ENCODE assay signal across 17 cellular contexts in genomic region chr10:24681476-24682088, GRCh38. TPM values are rescaled to one million over a fixed set of nuclear protein-coding genes. Genes with fewer than 3 reads are reported as not detected.
DNase-seq lines count a peak whose midpoint lies in the region; ATAC-seq, FAIRE-seq and TF ChIP-seq lines count a peak whose summit lies in the region.
"Had no signal": no experiment of that assay in that cellular context is flagged by ENCODE, and none has a peak within 500 bp of the region (broad histone marks: within the 10 kb centered on the region; RNA-seq: fewer than 3 reads in every experiment).

No MANE protein-coding gene starts in this region.

- H3K9me3 ChIP-seq in HepG2 (ENCODE audit: low read length) (no peaks in the 10 kb centered on the region), right lobe of liver (no peaks in the 10 kb centered on the region), RWPE2 (ENCODE audit: severe bottlenecking) (no peaks in the 10 kb centered on the region), upper lobe of right lung (no peaks in the 10 kb centered on the region)
- H3K9me3 ChIP-seq: esophagus squamous epithelium, Peyer's patch, stomach had no signal

- peak overlapping the region; percentile 59 for H3K4me2 ChIP-seq in HepG2 (ENCODE audit: low read depth, low read length)

- H3K4me1 ChIP-seq in HepG2 (ENCODE audit: insufficient read depth, low read length) (peaks cover 22% of the 10 kb centered on the region), right lobe of liver (peaks cover 0 to 12% (median 2%) of the 10 kb centered on the region in 4 donors), RWPE2 (ENCODE audit: insufficient read depth, poor library complexity, severe bottlenecking) (peaks cover 17% of the 10 kb centered on the region), upper lobe of right lung (peaks cover 19% of the 10 kb centered on the region)

- peak; percentile 61 for ATAC-seq in HepG2
- ATAC-seq in right lobe of liver: no peak
- no peak for ATAC-seq in RWPE2 (ENCODE audit: low read depth)
- peak; percentile 60 for ATAC-seq in esophagus mucosa
- no peak for ATAC-seq in upper lobe of right lung

- H3K36me3 ChIP-seq in HepG2 (replicated peaks in 1 of 2; ENCODE audit: control insufficient read depth in 1 of 2, insufficient read depth in 2 of 2, low read length in 2 of 2) (no peaks in the 10 kb centered on the region; a peak in 1 of 5 replicates), right lobe of liver (no peaks in the 10 kb centered on the region), RWPE2 (ENCODE audit: low read depth) (no peaks in the 10 kb centered on the region), upper lobe of right lung (no peaks in the 10 kb centered on the region)
- H3K36me3 ChIP-seq: esophagus squamous epithelium, Peyer's patch, stomach had no signal

- H2AFZ ChIP-seq in HepG2 (ENCODE audit: low read length): no peak overlapping the region

- intact Hi-C loops in HepG2 (cut with micrococcal nuclease; ENCODE audit: unreplicated experiment) (loop anchor here (1.0 kb wide), 1 partner anchor 40 kb away; no protein-coding TSS in a partner anchor), right lobe of liver (cut with DNase I) (no loop called here), upper lobe of right lung (cut with DNase I) (no loop called here)

- 44% methylated on average over 6 of the region's 6 CpGs for WGBS in HepG2 (ENCODE audit: low lambda C conversion rate)
- WGBS in right lobe of liver (ENCODE audit: insufficient coverage, low coverage, low lambda C conversion rate, missing lambda C conversion rate): 57% methylated on average over 6 of the region's 6 CpGs

- POLR2A ChIA-PET in HepG2 (lab: Yijun Ruan, JAX): no interaction called here

- peaks cover 4% of the 10 kb centered on the region; the same call in 1 of the 2 replicates for H4K20me1 ChIP-seq in HepG2 (ENCODE audit: insufficient read depth, low read length)

- no peak overlapping the region for H3K4me3 ChIP-seq in HepG2 (replicated peaks in 1 of 3; ENCODE audit: insufficient read depth in 1 of 3, low read depth in 2 of 3, low read length in 3 of 3)
- H3K4me3 ChIP-seq in right lobe of liver: no peak overlapping the region
- H3K4me3 ChIP-seq in RWPE2 (ENCODE audit: severe bottlenecking): no peak overlapping the region
- no peak overlapping the region for H3K4me3 ChIP-seq in upper lobe of right lung
- H3K4me3 ChIP-seq: esophagus squamous epithelium, Peyer's patch, stomach had no signal

- in situ Hi-C loops in HepG2 (cut with HindIII; ENCODE audit: extremely low pct_ligation_motif_present, low pct_unique_long_range_greater_than_20kb): no loop called here

- H3K27me3 ChIP-seq in HepG2 (ENCODE audit: control insufficient read depth in 1 of 2, insufficient read depth in 2 of 2, low read length in 2 of 2): no peaks in the 10 kb centered on the region
- no peaks in the 10 kb centered on the region for H3K27me3 ChIP-seq in right lobe of liver
- no peaks in the 10 kb centered on the region for H3K27me3 ChIP-seq in RWPE2 (ENCODE audit: insufficient read depth, poor library complexity, severe bottlenecking)
- H3K27me3 ChIP-seq in upper lobe of right lung: no peaks in the 10 kb centered on the region
- H3K27me3 ChIP-seq: esophagus squamous epithelium, Peyer's patch, stomach had no signal

- TF ChIP-seq EP300 in HepG2 (IDR thresholded peaks at IDR 0.05; ENCODE audit: low read depth in 2 of 2, low read length in 2 of 2) (no peak), HepG2 (CRISPR knock-in tag; IDR thresholded peaks at IDR 0.05; ENCODE audit: borderline replicate concordance) (no peak)

- TF ChIP-seq RAD21 in HepG2 (CRISPR knock-in tag; IDR thresholded peaks at IDR 0.05): no peak

- peak; percentile 10 for DNase-seq in HepG2 (ENCODE audit: low spot score)
- no peak for DNase-seq in right lobe of liver
- DNase-seq in RWPE2 (ENCODE audit: low spot score): no peak
- DNase-seq in stimulated activated naive CD4-positive, alpha-beta T cell treated with Interleukin-2 at 50 U/mL for 16 hours (lab: John Stamatoyannopoulos, UW): no peak
- DNase-seq in NCI-H2227 (lab: John Stamatoyannopoulos, UW; ENCODE audit: unreplicated experiment): no peak
- DNase-seq in H4 (ENCODE audit: low spot score): no peak
- no peak for DNase-seq in upper lobe of right lung
- DNase-seq: anterior cingulate cortex; esophagus squamous epithelium; hypothalamus; NCI-H1105 treated with DMSO at 0.1 percent for 48 hours; Peyer's patch; stimulated activated CD4-positive, alpha-beta T cell treated with anti-CD3 and anti-CD28 coated beads, Interleukin-12 subunit alpha, Interleukin-12 subunit beta, amount 100 ng/mL, for 4 hours; stomach had no signal

- no peak for FAIRE-seq in HepG2 (lab: Jason Lieb, UNC)
- FAIRE-seq: G401.6, urothelium cell line had no signal

- BruUV-seq in HepG2 (replicated peaks; lab: Mats Ljungman, UMichigan): no TSS peak

- H3K79me2 ChIP-seq in HepG2 (ENCODE audit: insufficient read depth, low read length): peaks cover 16% of the 10 kb centered on the region

- TF ChIP-seq POLR2A in HepG2 (IDR thresholded peaks at IDR 0.05; ENCODE audit: insufficient read depth in 1 of 2, low read depth in 2 of 2, low read length in 2 of 2): no peak
- TF ChIP-seq POLR2A in right lobe of liver (IDR thresholded peaks at IDR 0.05): no peak

- CTCF ChIA-PET in HepG2 (lab: Yijun Ruan, JAX; ENCODE audit: low intra/inter-chr PET ratio, low total read pairs): no interaction called here

- H3K27ac ChIP-seq in HepG2 (ENCODE audit: extremely low read length, insufficient read depth, low read length): peak overlapping the region; percentile 33
- no peak overlapping the region for H3K27ac ChIP-seq in right lobe of liver
- H3K27ac ChIP-seq in RWPE2 (ENCODE audit: poor library complexity, severe bottlenecking): peak overlapping the region; percentile 15
- H3K27ac ChIP-seq in upper lobe of right lung: no peak overlapping the region
- H3K27ac ChIP-seq: esophagus squamous epithelium, Peyer's patch had no signal

- no peak overlapping the region for H3K9ac ChIP-seq in HepG2 (ENCODE audit: insufficient read depth, low read depth, low read length)

- no peak for TF ChIP-seq CTCF in HepG2 (CRISPR knock-in tag; IDR thresholded peaks at IDR 0.05)
- no peak for TF ChIP-seq CTCF in right lobe of liver (IDR thresholded peaks at IDR 0.05)
- no peak for TF ChIP-seq CTCF in RWPE2 (IDR thresholded peaks at IDR 0.05; ENCODE audit: poor library complexity, severe bottlenecking)
- TF ChIP-seq CTCF in upper lobe of right lung (IDR thresholded peaks at IDR 0.05): no peak

TF ChIP-seq in HepG2, 621 proteins besides CTCF, POLR2A, EP300 and RAD21 (continues in another document):
- TF ChIP-seq ZBTB2 (CRISPR knock-in tag; IDR thresholded peaks at IDR 0.05; ENCODE audit: low read depth) (no peak), RCOR2 (CRISPR knock-in tag; IDR thresholded peaks at IDR 0.05) (0 out of 2 replicates have a peak, but pooled peaks have one; percentile 7), NCOR1 (IDR thresholded peaks at IDR 0.05; ENCODE audit: borderline replicate concordance, low read length) (peak; percentile 10; the same call in 1 of the 2 replicates), CBX1 (IDR thresholded peaks at IDR 0.05; ENCODE audit: low read depth) (no peak), SKI (IDR thresholded peaks at IDR 0.05; ENCODE audit: partially characterized antibody) (no peak), CHCHD3 (CRISPR knock-in tag; IDR thresholded peaks at IDR 0.05) (no peak), MTA1 (CRISPR knock-in tag; IDR thresholded peaks at IDR 0.05; ENCODE audit: borderline replicate concordance) (no peak), HIVEP1 (CRISPR knock-in tag; IDR thresholded peaks at IDR 0.05) (no peak), ZNF879 (CRISPR knock-in tag; IDR thresholded peaks at IDR 0.05) (no peak)

RNA-seq across cellular contexts. Expression of gene ARHGAP21, which starts 42.1 kb away (rescaled TPM):
- total RNA-seq in HepG2 (2016; rRNA removed; fragmentation: Illumina TruSeq; extraction: Trizol) (26.6 and 28.0 TPM in 2 replicates), right lobe of liver (10 to 100 TPM; 27.6 to 47.1 (median 31.0) TPM), esophagus mucosa (40.1 TPM), upper lobe of right lung (85.0 TPM)
- 3.9 and 7.5 TPM in 2 replicates for total RNA-seq in HepG2 (2016; cell fraction: cytosol; rRNA removed; fragmentation: Illumina TruSeq; extraction: Trizol; ENCODE audit: low read depth)
- total RNA-seq in HepG2 (2016; cell fraction: insoluble cytoplasmic fraction; rRNA removed; fragmentation: Illumina TruSeq; extraction: Trizol): 23.3 and 24.8 TPM in 2 replicates
- total RNA-seq in HepG2 (2016; cell fraction: membrane; rRNA removed; fragmentation: Illumina TruSeq; extraction: Trizol): 13.0 and 13.2 TPM in 2 replicates
- total RNA-seq in HepG2 (2016; cell fraction: nucleus; rRNA removed; fragmentation: Illumina TruSeq; extraction: Trizol): 47.1 and 48.2 TPM in 2 replicates
- polyA plus RNA-seq in HepG2 (2011; rRNA removed): 23.9 and 24.9 TPM in 2 replicates
- polyA plus RNA-seq in HepG2 (2011; cell fraction: cytosol; rRNA removed): 9.3 and 14.8 TPM in 2 replicates
- polyA plus RNA-seq in HepG2 (2011; cell fraction: nucleus; rRNA removed): 38.8 and 40.9 TPM in 2 replicates
- polyA plus RNA-seq in HepG2 (2012): 12.7 and 19.2 TPM in 2 replicates
- polyA plus RNA-seq in HepG2 (2016; cell fraction: cytosol; fragmentation: Illumina TruSeq; extraction: Trizol; ENCODE audit: low read depth): 0.80 and 1.5 TPM in 2 replicates
- 19.5 and 21.4 TPM in 2 replicates for polyA plus RNA-seq in HepG2 (2016; cell fraction: insoluble cytoplasmic fraction; fragmentation: Illumina TruSeq; extraction: Trizol; ENCODE audit: low read depth)
- polyA plus RNA-seq in HepG2 (2016; cell fraction: membrane; fragmentation: Illumina TruSeq; extraction: Trizol; ENCODE audit: low read depth): 3.2 and 4.5 TPM in 2 replicates
- polyA plus RNA-seq in HepG2 (2016; cell fraction: nucleus; fragmentation: Illumina TruSeq; extraction: Trizol; ENCODE audit: insufficient read depth, low read depth): 39.1 and 41.8 TPM in 2 replicates
- polyA minus RNA-seq in HepG2 (2011; rRNA and poly(A)+ RNA removed; ENCODE audit: low replicate concordance): 40.5 and 94.5 TPM in 2 replicates
- polyA minus RNA-seq in HepG2 (2011; cell fraction: cytosol; rRNA and poly(A)+ RNA removed): 24.5 and 27.5 TPM in 2 replicates
- polyA minus RNA-seq in HepG2 (2011; cell fraction: nucleus; rRNA and poly(A)+ RNA removed): 101 and 142 TPM in 2 replicates
- 16.2 and 18.0 TPM in 2 replicates for total RNA-seq in H4 (2014; rRNA removed; shearing (Covaris generic))

Comparison
In these comparisons a context has a peak if more than half of its experiments do, and no peak if none do; other contexts are left out.
1. ATAC-seq: peak in HepG2 (single experiment) and esophagus mucosa (single experiment); none in right lobe of liver (0 of 4), RWPE2 (single experiment) and upper lobe of right lung (single experiment).
2. H3K27ac ChIP-seq: peak in HepG2 (single experiment) and RWPE2 (single experiment); none in right lobe of liver (0 of 3) and upper lobe of right lung (single experiment).